ENCODE assay signal across 8 cellular contexts in the genomic region with DNA sequence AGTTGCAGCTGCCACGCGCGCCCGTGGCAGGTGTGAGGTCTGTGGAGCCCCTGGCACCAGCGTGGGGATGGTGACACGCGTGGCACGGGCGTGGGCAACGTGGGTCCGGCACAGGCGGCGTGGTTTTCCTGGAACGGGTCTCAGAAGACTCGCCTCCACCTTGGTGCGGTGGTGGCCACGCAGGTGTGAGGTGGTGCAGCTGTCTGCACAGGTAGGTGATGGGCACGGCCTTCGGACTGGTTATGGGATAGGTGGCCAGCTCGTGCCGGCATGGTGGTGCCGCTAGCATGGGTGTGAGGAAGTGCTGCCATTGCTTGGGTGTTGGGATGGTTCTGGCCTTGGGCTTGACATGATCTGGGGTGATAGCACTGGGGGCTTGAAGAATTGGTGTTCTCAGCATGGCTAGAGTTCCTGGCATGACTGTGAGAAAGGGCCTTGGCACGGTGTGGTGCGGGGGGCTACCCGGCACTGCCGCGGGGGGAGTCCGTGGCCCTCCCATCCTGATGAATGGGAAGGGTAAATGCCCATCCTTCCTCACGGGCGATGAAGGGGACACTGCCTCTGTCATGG. TPM values are rescaled to one million over a fixed set of nuclear protein-coding genes. Genes with fewer than 3 reads are reported as not detected.
DNase-seq lines count a peak whose midpoint lies in the region; ATAC-seq and TF ChIP-seq lines count a peak whose summit lies in the region.

No MANE protein-coding gene starts in this region.

- H3K9ac ChIP-seq in SK-N-MC (ENCODE audit: insufficient read length) = no peak overlapping the region

- no peak for TF ChIP-seq CTCF in GM12864 (IDR thresholded peaks at IDR 0.05; ENCODE audit: low read depth, low read length, missing control alignments)
- no peak for TF ChIP-seq CTCF in foreskin fibroblast (IDR thresholded peaks at IDR 0.05; ENCODE audit: low read depth, low read length)

- intact Hi-C loops in sciatic nerve (cut with DNase I) = loop anchor here (5.0 kb wide), 1 partner anchor 52 kb away; no protein-coding TSS in a partner anchor

- H3K27ac ChIP-seq in SK-N-MC = no peak overlapping the region

- H3K9me3 ChIP-seq in SK-N-MC (ENCODE audit: low read depth, low read length) = no peaks in the 10 kb centered on the region

- H3K36me3 ChIP-seq in SK-N-MC (ENCODE audit: insufficient read depth, low read length) = no peaks in the 10 kb centered on the region

- ATAC-seq in sciatic nerve (peak; percentile 2), HG03175 (IDR thresholded peaks at IDR 0.05; ENCODE audit: unreplicated experiment) (no peak)

- DNase-seq in GM12864 (ENCODE audit: low read depth) = no peak
- DNase-seq in SK-N-MC (ENCODE audit: low read depth, low spot score) = no peak
- DNase-seq in foreskin fibroblast = no peak
- DNase-seq in sciatic nerve (ENCODE audit: low spot score) = no peak
- DNase-seq in NOMO-1 treated with DMSO at 0.1 percent for 48 hours (lab: John Stamatoyannopoulos, UW; ENCODE audit: unreplicated experiment) = no peak
- DNase-seq in NCI-H524 treated with DMSO at 0.1 percent for 48 hours (lab: John Stamatoyannopoulos, UW) = no peak
- DNase-seq in NCI-H1694 treated with DMSO at 0.1 percent for 48 hours (lab: John Stamatoyannopoulos, UW) = no peak

- H3K4me3 ChIP-seq in GM12864 (ENCODE audit: low read depth, low read length) = peak overlapping the region; percentile 7; the same call in 1 of the 2 replicates
- H3K4me3 ChIP-seq in SK-N-MC = peak overlapping the region; percentile 75
- H3K4me3 ChIP-seq in foreskin fibroblast (ENCODE audit: low read depth in 1 of 2, low read length in 2 of 2) = peak overlapping the region; percentile 56 to 70

RNA-seq across cellular contexts. Expression of gene DAGLA, which starts 0.5 kb away (rescaled TPM):
- 4.8 TPM for total RNA-seq in sciatic nerve

Comparison
In these comparisons a context has a peak if more than half of its experiments do, and no peak if none do; other contexts are left out.
1. H3K4me3 ChIP-seq: peak in every context shown above with its lines; median percentile 75 in SK-N-MC; 63 in foreskin fibroblast; 7 in GM12864.